34 cellular contexts compared by ENCODE assay signal in the genomic region with DNA sequence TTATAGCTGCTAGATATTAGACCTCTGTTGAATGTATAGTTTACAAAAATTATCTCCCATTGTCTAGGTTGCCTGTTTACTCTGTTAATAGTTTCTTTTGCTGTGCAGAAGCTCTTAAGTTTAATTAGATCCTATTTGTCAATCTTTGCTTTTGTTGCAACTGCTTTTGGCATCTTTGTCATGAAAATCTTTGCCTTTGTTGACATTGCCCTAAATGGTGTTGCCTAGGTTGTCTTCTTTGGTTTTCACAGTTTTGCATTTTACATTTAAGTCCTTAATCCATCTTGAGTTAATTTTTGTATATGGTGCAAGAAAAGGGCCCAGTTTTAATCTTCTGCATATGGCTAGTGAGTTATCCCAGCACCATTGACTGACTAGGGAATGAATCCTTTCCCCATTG.
"Had no signal": no experiment of that assay in that cellular context is flagged by ENCODE, and none has a peak within 500 bp of the region (broad histone marks: within the 10 kb centered on the region; RNA-seq: fewer than 3 reads in every experiment).

No MANE protein-coding gene starts in this region.

- H3K27me3 ChIP-seq: adrenal gland, ascending aorta, body of pancreas, breast epithelium had no signal

- ATAC-seq: activated naive CD4-positive, alpha-beta T cell treated with anti-CD3 and anti-CD28 coated beads, Interleukin-2, amount 50 U/mL, for 72 hours; activated naive CD8-positive, alpha-beta T cell treated with anti-CD3 and anti-CD28 coated beads, Interleukin-2, amount 50 U/mL, for 24 hours; activated T-cell treated with anti-CD3 and anti-CD28 coated beads, Interleukin-2, amount 50 U/mL, for 4 hours; activated T-cell treated with anti-CD3 and anti-CD28 coated beads, Interleukin-2, amount 50 U/mL, for 72 hours; activated T-helper 17 cell treated with anti-CD3 and anti-CD28 coated beads, Interleukin-2, amount 50 U/mL, for 72 hours; body of pancreas had no signal

- H3K9me3 ChIP-seq: adrenal gland, ascending aorta, body of pancreas, breast epithelium had no signal

- FAIRE-seq: astrocyte, bronchial epithelial cell had no signal

- H3K4me3 ChIP-seq: adrenal gland, ascending aorta, body of pancreas, breast epithelium, cardiac muscle cell had no signal

- H3K36me3 ChIP-seq: adrenal gland, ascending aorta, brain microvascular endothelial cell, breast epithelium, cardiac muscle cell had no signal

- DNase-seq: activated effector memory CD4-positive, alpha-beta T cell treated with anti-CD3 and anti-CD28 coated beads, Interleukin-2, amount 50 U/mL, for 16 hours; activated effector memory CD4-positive, alpha-beta T cell treated with Interleukin-2 at 50 U/mL for 16 hours; activated gamma-delta T cell; activated gamma-delta T cell treated with Interleukin-2 at 50 U/mL for 16 hours; activated naive CD4-positive, alpha-beta T cell; activated naive CD4-positive, alpha-beta T cell treated with anti-CD3 and anti-CD28 coated beads for 36 hours; activated naive CD4-positive, alpha-beta T cell treated with anti-CD3 and anti-CD28 coated beads, Interleukin-2, amount 10 ng/mL, durations not matched to agents 7 days and 5 days; activated naive CD4-positive, alpha-beta T cell treated with anti-CD3 and anti-CD28 coated beads, Interleukin-2, amount 50 U/mL, for 16 hours; activated naive CD4-positive, alpha-beta T cell treated with Interleukin-2 at 50 U/mL for 16 hours; activated naive CD8-positive, alpha-beta T cell treated with anti-CD3 and anti-CD28 coated beads for 36 hours; activated naive CD8-positive, alpha-beta T cell treated with anti-CD3 and anti-CD28 coated beads, Interleukin-2, amount 10 ng/mL, durations not matched to agents 7 days and 5 days; activated naive CD8-positive, alpha-beta T cell treated with anti-CD3 and anti-CD28 coated beads, Interleukin-2, amount 50 U/mL, for 24 hours; activated T-cell treated with anti-CD3 and anti-CD28 coated beads, Interleukin-2, amount 50 U/mL, for 1 hour; activated T-cell treated with anti-CD3 and anti-CD28 coated beads, Interleukin-2, amount 50 U/mL, for 24 hours; activated T-cell treated with anti-CD3 and anti-CD28 coated beads, Interleukin-2, amount 50 U/mL, for 4 hours; activated T-cell treated with anti-CD3 and anti-CD28 coated beads, Interleukin-2, amount 50 U/mL, for 48 hours; activated T-cell treated with anti-CD3 and anti-CD28 coated beads, Interleukin-2, amount 50 U/mL, for 72 hours; adrenal gland; amniotic stem cell; amygdala; anterior cingulate cortex; aorta; body of pancreas; brain microvascular endothelial cell; caudate nucleus; central memory CD4-positive, alpha-beta T cell; cerebellar nuclear complex had no signal

- H3K4me1 ChIP-seq: adrenal gland, ascending aorta, body of pancreas, breast epithelium had no signal

- H3K27ac ChIP-seq: adrenal gland, ascending aorta, body of pancreas, brain microvascular endothelial cell, breast epithelium, cardiac muscle cell had no signal
